Comparison of ENCODE assay signal across 12 cellular contexts in the genomic region with DNA sequence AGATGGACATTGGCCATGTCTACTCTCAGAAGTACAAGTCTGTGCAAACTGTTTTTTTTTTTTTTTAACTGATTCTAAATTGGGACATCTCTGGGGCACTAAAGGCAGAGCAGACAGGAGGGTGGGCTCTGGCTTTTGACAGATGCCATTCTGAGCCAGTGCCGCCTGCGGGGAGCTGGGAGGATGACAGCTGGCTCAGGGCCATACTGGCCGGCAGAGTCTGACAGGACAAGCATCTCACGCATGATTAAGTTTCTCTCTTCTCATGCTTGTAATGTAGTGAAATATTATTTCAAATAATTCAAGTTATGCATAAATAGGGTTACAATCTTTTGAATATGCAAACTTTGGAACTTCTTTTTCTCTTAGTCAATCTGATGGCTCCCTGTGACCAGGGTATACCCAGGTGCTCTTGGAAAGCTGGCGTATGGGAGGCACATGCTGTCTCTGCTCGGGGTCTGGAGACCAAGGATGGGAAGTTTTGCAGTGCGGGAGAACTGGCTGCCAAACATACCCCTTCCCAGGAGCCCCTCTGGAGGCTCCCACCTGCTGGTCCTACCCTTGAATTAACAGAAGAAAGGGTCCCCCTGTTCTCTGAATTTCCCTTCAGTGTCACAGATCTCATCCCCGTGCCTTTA.
DNase-seq lines count a peak whose midpoint lies in the region; ATAC-seq and TF ChIP-seq lines count a peak whose summit lies in the region.
"Had no signal": no experiment of that assay in that cellular context is flagged by ENCODE, and none has a peak within 500 bp of the region (broad histone marks: within the 10 kb centered on the region; RNA-seq: fewer than 3 reads in every experiment).

No MANE protein-coding gene starts in this region.

- peak; percentile 17 for DNase-seq in COR-L47 (lab: John Stamatoyannopoulos, UW)
- no peak for DNase-seq in cardiac fibroblast (ENCODE audit: low read depth in 2 of 2)
- no peak for DNase-seq in nephron progenitor cell
- DNase-seq in stimulated activated CD4-positive, alpha-beta T cell treated with anti-CD3 and anti-CD28 coated beads, Interleukin-2, amount 100 ng/mL, for 48 hours = no peak
- no peak for DNase-seq in NCI-H2227 (lab: John Stamatoyannopoulos, UW; ENCODE audit: unreplicated experiment)
- DNase-seq in NCI-H1436 treated with DMSO at 0.1 percent for 48 hours (lab: John Stamatoyannopoulos, UW) = no peak
- DNase-seq: NCI-H187; stimulated activated CD4-positive, alpha-beta T cell treated with anti-CD3 and anti-CD28 coated beads, Interleukin-1b, Interleukin-23, amount 100 ng/mL, for 48 hours had no signal

- peak overlapping the region; percentile 92 for H3K4me2 ChIP-seq in Loucy (ENCODE audit: low read depth, low read length, poor library complexity, severe bottlenecking)

- no peaks in the 10 kb centered on the region for H3K9me3 ChIP-seq in Loucy (ENCODE audit: insufficient read depth, low read depth, low read length)
- H3K9me3 ChIP-seq: tibial artery had no signal

- peaks cover 96% of the 10 kb centered on the region for H3K79me2 ChIP-seq in Loucy (ENCODE audit: insufficient read depth, low read length)

- no peak overlapping the region for H2AFZ ChIP-seq in Loucy (ENCODE audit: low read length)

- H3K36me3 ChIP-seq in Loucy (ENCODE audit: insufficient read depth, low read length) = peaks cover 46% of the 10 kb centered on the region

- no peaks in the 10 kb centered on the region for H3K9me3 Mint-ChIP-seq in nephron progenitor cell
- H3K9me3 Mint-ChIP-seq: activated naive CD4-positive, alpha-beta T cell treated with anti-CD3 and anti-CD28 coated beads, Interleukin-2, amount 50 U/mL, for 24 hours had no signal

- peaks cover 92% of the 10 kb centered on the region for H4K20me1 ChIP-seq in Loucy (ENCODE audit: insufficient read depth, low read length, poor library complexity, severe bottlenecking)

- H3K27me3 Mint-ChIP-seq in nephron progenitor cell (ENCODE audit: low read depth, poor library complexity) = no peaks in the 10 kb centered on the region
- H3K27me3 Mint-ChIP-seq: activated naive CD4-positive, alpha-beta T cell treated with anti-CD3 and anti-CD28 coated beads, Interleukin-2, amount 50 U/mL, for 24 hours had no signal

- no peaks in the 10 kb centered on the region for H3K27me3 ChIP-seq in Loucy (ENCODE audit: insufficient read depth, low read length, poor library complexity, severe bottlenecking)
- H3K27me3 ChIP-seq: tibial artery had no signal

- H3F3A ChIP-seq in Loucy (ENCODE audit: low read depth) = no peaks in the 10 kb centered on the region

- no peak for TF ChIP-seq CTCF in Loucy (conservative IDR thresholded peaks at IDR 0.05; ENCODE audit: low read length)
- peak; percentile 4 for TF ChIP-seq CTCF in cardiac fibroblast (IDR thresholded peaks at IDR 0.05; ENCODE audit: low read depth, low read length)
- TF ChIP-seq CTCF in nephron progenitor cell (IDR thresholded peaks at IDR 0.05) = no peak

- H3K36me3 Mint-ChIP-seq in nephron progenitor cell (ENCODE audit: low read depth) = peaks cover 34% of the 10 kb centered on the region

- H3K9me2 ChIP-seq in Loucy (replicated peaks; ENCODE audit: low read depth, low read length) = no peaks in the 10 kb centered on the region

- H3K4me3 ChIP-seq in Loucy (ENCODE audit: low read length, poor library complexity, severe bottlenecking) (peak overlapping the region; percentile 100), cardiac fibroblast (replicated peaks in 1 of 2; ENCODE audit: low read depth in 2 of 2, low read length in 2 of 2) (no peak overlapping the region)

- H3K4me1 Mint-ChIP-seq in nephron progenitor cell = peaks cover 54% of the 10 kb centered on the region

- H3K27ac Mint-ChIP-seq in nephron progenitor cell = peak overlapping the region; percentile 89
- H3K27ac Mint-ChIP-seq: activated naive CD4-positive, alpha-beta T cell treated with anti-CD3 and anti-CD28 coated beads, Interleukin-2, amount 50 U/mL, for 24 hours had no signal

- ATAC-seq in HG02623 (IDR thresholded peaks at IDR 0.05; ENCODE audit: unreplicated experiment) = no peak

- peaks cover 39% of the 10 kb centered on the region for H3K4me1 ChIP-seq in Loucy (ENCODE audit: insufficient read depth, low read length, poor library complexity, severe bottlenecking)

- H3K4me3 Mint-ChIP-seq in nephron progenitor cell = no peak overlapping the region
- H3K4me3 Mint-ChIP-seq: activated naive CD4-positive, alpha-beta T cell treated with anti-CD3 and anti-CD28 coated beads, Interleukin-2, amount 50 U/mL, for 24 hours had no signal

- no peak overlapping the region for H3K9ac ChIP-seq in Loucy (ENCODE audit: low read depth, low read length, poor library complexity, severe bottlenecking)
